ENCODE assay signal across 8 cellular contexts in the genomic region with DNA sequence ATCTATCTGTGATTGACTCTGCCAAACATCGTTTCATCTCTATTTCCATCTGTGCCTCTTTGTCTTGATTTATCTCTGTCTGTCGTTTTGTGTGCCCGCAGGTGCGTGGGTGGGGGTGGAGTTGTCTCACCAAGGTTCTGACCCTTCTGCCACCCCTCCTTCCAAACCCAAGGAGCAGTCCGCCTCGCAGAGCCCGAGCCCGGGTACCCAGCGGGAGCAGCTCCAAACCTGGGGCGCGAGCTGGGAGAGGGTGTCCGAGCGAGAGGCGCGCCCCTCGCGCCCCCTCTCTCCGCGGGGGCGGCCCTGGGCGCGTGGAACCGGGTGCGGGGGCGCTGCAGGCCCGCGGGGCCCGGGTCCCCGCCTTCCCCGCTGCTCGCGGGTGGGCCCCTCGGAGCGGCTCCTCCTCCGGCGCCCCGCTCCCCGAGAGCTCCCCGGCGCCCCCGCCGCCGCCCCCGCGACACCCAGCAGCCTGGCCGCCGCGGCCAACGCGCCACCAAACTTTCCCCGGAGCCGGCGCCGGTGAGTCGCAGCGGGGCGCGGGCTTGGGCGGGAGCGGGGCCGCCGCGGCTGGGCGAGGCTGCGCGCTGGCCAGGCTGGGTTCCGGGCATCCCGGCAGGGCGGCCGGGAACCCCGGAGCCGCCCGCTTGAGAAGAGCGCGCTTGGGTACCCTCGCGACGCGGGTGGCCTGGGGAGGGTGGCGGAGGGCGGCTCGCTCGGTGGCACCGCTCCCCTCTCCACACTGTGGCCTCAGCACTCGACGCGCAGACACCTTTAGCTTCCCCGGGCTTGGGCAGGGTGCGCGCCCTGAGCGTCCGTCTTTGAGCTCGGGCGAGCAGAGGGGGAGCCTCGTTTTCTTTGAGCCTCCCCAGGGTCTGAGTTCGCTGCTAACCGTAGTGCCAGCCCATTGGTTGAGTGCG. TPM values are rescaled to one million over a fixed set of nuclear protein-coding genes. Genes with fewer than 3 reads are reported as not detected.
A peak's percentile ranks its signal among the peaks of the same experiment; 100 is the strongest.
DNase-seq lines count a peak whose midpoint lies in the region; ATAC-seq and TF ChIP-seq lines count a peak whose summit lies in the region.

A gene with protein sequence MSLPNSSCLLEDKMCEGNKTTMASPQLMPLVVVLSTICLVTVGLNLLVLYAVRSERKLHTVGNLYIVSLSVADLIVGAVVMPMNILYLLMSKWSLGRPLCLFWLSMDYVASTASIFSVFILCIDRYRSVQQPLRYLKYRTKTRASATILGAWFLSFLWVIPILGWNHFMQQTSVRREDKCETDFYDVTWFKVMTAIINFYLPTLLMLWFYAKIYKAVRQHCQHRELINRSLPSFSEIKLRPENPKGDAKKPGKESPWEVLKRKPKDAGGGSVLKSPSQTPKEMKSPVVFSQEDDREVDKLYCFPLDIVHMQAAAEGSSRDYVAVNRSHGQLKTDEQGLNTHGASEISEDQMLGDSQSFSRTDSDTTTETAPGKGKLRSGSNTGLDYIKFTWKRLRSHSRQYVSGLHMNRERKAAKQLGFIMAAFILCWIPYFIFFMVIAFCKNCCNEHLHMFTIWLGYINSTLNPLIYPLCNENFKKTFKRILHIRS (plus strand): TSS at position 458 of the 917 bp plus-strand sequence. CDS start 104,545 bp downstream, outside the sequence.

- no peak within 1 kb of the TSS for H2BK5ac ChIP-seq in neuronal stem cell (ENCODE audit: low read length)

- peak within 1 kb of the TSS; percentile 76 for H3K23ac ChIP-seq in neuronal stem cell (ENCODE audit: low read depth, low read length, poor library complexity)

- H2BK12ac ChIP-seq in neuronal stem cell (ENCODE audit: low read length): no peak within 1 kb of the TSS

- H3K4me2 ChIP-seq in neuronal stem cell (ENCODE audit: insufficient read depth, low read length, poor library complexity, severe bottlenecking): peak within 1 kb of the TSS; percentile 87

- no CpG with 5 or more reads among the region's 98 CpGs for WGBS in neuronal stem cell (ENCODE audit: extremely low coverage in 2 of 2, insufficient read length in 2 of 2, insufficient replicate concordance in 1 of 2), 2 donors

- H3K79me1 ChIP-seq in neuronal stem cell (ENCODE audit: low read depth, low read length): no peaks in the 10 kb centered on the region

- peak within 1 kb of the TSS; percentile 90 for H3K18ac ChIP-seq in neuronal stem cell (ENCODE audit: low read length)

- no peak within 1 kb of the TSS for H4K8ac ChIP-seq in neuronal stem cell (ENCODE audit: low read depth, low read length)

- H2BK15ac ChIP-seq in neuronal stem cell (ENCODE audit: low read length): no peak within 1 kb of the TSS

- H3K9ac ChIP-seq in neuronal stem cell (ENCODE audit: low read depth, low read length, poor library complexity): peak within 1 kb of the TSS; percentile 56

- peak within 1 kb of the TSS; percentile 28 for H2AK5ac ChIP-seq in neuronal stem cell (ENCODE audit: low read depth, low read length)

- no peaks in the 10 kb centered on the region for H3K9me3 ChIP-seq in neuronal stem cell (replicated peaks in 1 of 2; ENCODE audit: control insufficient read depth in 2 of 2, insufficient read depth in 1 of 2, low read depth in 1 of 2, low read length in 2 of 2)

- ATAC-seq in HG03565 (IDR thresholded peaks at IDR 0.05; ENCODE audit: unreplicated experiment) (no peak), HG03025 (IDR thresholded peaks at IDR 0.05; ENCODE audit: low FRiP score, unreplicated experiment) (no peak)

- H3K14ac ChIP-seq in neuronal stem cell (ENCODE audit: low read length): no peak within 1 kb of the TSS

- no peak within 1 kb of the TSS for H3K27ac ChIP-seq in neuronal stem cell (replicated peaks; ENCODE audit: low read length)

- peaks cover 3 to 73% (median 28%) of the 10 kb centered on the region in 3 experiments for H3K27me3 ChIP-seq in neuronal stem cell (ENCODE audit: control insufficient read depth in 3 of 3, insufficient read depth in 3 of 3, low read depth in 1 of 3, low read length in 3 of 3)

- H3K4ac ChIP-seq in neuronal stem cell (ENCODE audit: low read length): no peak within 1 kb of the TSS

- no peak within 1 kb of the TSS for H2BK120ac ChIP-seq in neuronal stem cell (ENCODE audit: low read depth, low read length)

- peak within 1 kb of the TSS; percentile 84 for H3K4me3 ChIP-seq in fibroblast of pulmonary artery (replicated peaks; ENCODE audit: low read depth, low read length)
- H3K4me3 ChIP-seq in neuronal stem cell (ENCODE audit: low read length in 2 of 2): peak within 1 kb of the TSS; percentile 15 to 77

- TF ChIP-seq CTCF in fibroblast of pulmonary artery (IDR thresholded peaks at IDR 0.05; ENCODE audit: low read length, missing control alignments): no peak

- H4K91ac ChIP-seq in neuronal stem cell (ENCODE audit: low read depth, low read length, poor library complexity): no peak within 1 kb of the TSS

- peak; percentile 37 for DNase-seq in Daoy (ENCODE audit: low read depth)
- DNase-seq in SW480 (ENCODE audit: low spot score): peak; percentile 22
- DNase-seq in fibroblast of pulmonary artery (ENCODE audit: low read depth): peak; percentile 22
- peak; percentile 24 for DNase-seq in neuronal stem cell (ENCODE audit: low spot score)
- no peak for DNase-seq in NCI-H187 (lab: John Stamatoyannopoulos, UW)
- DNase-seq in Ammon's horn (ENCODE audit: low spot score): no peak

- H2AFZ ChIP-seq in neuronal stem cell (ENCODE audit: low read length): peak within 1 kb of the TSS; percentile 71

- H3K36me3 ChIP-seq in neuronal stem cell (replicated peaks in 1 of 2; ENCODE audit: control insufficient read depth in 2 of 2, insufficient read depth in 2 of 2, low read length in 2 of 2): no peaks in the 10 kb centered on the region

- peaks cover 6 to 7% of the 10 kb centered on the region in 2 donors for H3K4me1 ChIP-seq in neuronal stem cell (ENCODE audit: control insufficient read depth in 2 of 2, insufficient read depth in 1 of 2, low read depth in 1 of 2, low read length in 2 of 2)

RNA-seq across cellular contexts. Expression of the gene that starts here (rescaled TPM):
- 8.2 and 9.0 TPM in 2 replicates for total RNA-seq in Daoy (2014; rRNA removed; shearing (Covaris generic))
- polyA plus RNA-seq in neuronal stem cell (2013, experiment 1 of 2): under 0.01 TPM
- polyA plus RNA-seq in neuronal stem cell (2013, experiment 2 of 2): 0.04 TPM

Comparison
In these comparisons a context has a peak if more than half of its experiments do, and no peak if none do; other contexts are left out.
1. DNase-seq: peak in Daoy (single experiment), SW480 (single experiment), fibroblast of pulmonary artery (single experiment) and neuronal stem cell (single experiment); none in NCI-H187 (0 of 2) and Ammon's horn (single experiment).